Comparison of ENCODE assay signal across 3 cellular contexts in the genomic region with DNA sequence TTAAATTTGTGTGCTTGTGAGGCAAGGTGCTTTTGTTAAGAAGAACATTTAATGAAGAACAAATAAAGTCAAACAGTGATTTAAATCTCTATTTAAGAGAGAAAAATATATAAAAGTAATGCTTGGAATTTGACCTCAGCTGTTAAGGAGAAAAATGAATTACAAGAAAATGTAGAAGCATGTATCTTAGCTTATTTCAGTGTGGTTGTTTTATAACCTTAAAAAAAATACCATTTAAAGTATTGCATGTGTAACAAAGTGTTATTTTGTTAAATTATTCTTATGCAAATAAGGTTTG.
"Had no signal": no experiment of that assay in that cellular context is flagged by ENCODE, and none has a peak within 500 bp of the region (broad histone marks: within the 10 kb centered on the region; RNA-seq: fewer than 3 reads in every experiment).

No MANE protein-coding gene starts in this region.

- DNase-seq: GDM1, GF-D8 had no signal

- H3K4me3 ChIP-seq: GM12878 had no signal

- ATAC-seq: GM12878 had no signal
